ENCODE assay signal across 1 cellular context in the genomic region with DNA sequence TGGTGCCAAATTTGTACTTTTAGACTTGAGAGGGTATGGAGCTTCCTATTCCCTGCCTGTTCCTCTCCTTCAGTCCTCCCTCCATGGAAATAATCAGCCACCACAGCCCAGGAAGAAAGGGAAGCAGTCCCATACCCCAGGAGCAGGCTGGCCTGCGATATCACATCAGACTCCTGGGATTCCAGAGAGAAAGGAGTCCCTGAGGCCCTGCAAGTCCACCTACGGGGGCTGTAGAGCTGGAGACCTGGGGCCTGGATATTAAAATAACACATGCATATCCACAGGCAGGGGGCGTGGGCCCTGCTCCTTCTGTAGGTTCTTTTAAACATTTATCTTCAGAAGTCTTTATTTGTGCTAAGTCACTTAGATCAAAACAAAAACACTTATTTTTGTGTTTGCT.
TF ChIP-seq lines count a peak whose summit lies in the region.

No MANE protein-coding gene starts in this region.

TF ChIP-seq in SK-N-SH, 30 proteins besides CTCF, POLR2A, EP300 and RAD21 (continued from another document):
- TF ChIP-seq, protein P1, sequence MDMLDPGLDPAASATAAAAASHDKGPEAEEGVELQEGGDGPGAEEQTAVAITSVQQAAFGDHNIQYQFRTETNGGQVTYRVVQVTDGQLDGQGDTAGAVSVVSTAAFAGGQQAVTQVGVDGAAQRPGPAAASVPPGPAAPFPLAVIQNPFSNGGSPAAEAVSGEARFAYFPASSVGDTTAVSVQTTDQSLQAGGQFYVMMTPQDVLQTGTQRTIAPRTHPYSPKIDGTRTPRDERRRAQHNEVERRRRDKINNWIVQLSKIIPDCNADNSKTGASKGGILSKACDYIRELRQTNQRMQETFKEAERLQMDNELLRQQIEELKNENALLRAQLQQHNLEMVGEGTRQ (IDR thresholded peaks at IDR 0.05; ENCODE audit: borderline replicate concordance, low read depth, low read length): no peak
- no peak for TF ChIP-seq NRF1 (IDR thresholded peaks at IDR 0.05; ENCODE audit: low read depth, low read length)
- no peak for TF ChIP-seq GATA2 (CRISPR knock-in tag; IDR thresholded peaks at IDR 0.05)
- TF ChIP-seq RXRA (IDR thresholded peaks at IDR 0.05; ENCODE audit: borderline replicate concordance, low read depth): no peak
- TF ChIP-seq, protein P2, sequence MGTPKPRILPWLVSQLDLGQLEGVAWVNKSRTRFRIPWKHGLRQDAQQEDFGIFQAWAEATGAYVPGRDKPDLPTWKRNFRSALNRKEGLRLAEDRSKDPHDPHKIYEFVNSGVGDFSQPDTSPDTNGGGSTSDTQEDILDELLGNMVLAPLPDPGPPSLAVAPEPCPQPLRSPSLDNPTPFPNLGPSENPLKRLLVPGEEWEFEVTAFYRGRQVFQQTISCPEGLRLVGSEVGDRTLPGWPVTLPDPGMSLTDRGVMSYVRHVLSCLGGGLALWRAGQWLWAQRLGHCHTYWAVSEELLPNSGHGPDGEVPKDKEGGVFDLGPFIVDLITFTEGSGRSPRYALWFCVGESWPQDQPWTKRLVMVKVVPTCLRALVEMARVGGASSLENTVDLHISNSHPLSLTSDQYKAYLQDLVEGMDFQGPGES (IDR thresholded peaks at IDR 0.05; ENCODE audit: low read depth, low read length): no peak
- no peak for TF ChIP-seq FOXM1 (IDR thresholded peaks at IDR 0.05; ENCODE audit: low read depth)
- no peak for TF ChIP-seq FOSL2 (IDR thresholded peaks at IDR 0.05; ENCODE audit: borderline replicate concordance, low read depth)
- no peak for TF ChIP-seq MXI1 (IDR thresholded peaks at IDR 0.05; ENCODE audit: low read depth, low read length)
- TF ChIP-seq JUND (IDR thresholded peaks at IDR 0.05): no peak
- no peak for TF ChIP-seq FOXJ3 (CRISPR knock-in tag; IDR thresholded peaks at IDR 0.05)
- TF ChIP-seq NFIC (IDR thresholded peaks at IDR 0.05; ENCODE audit: borderline replicate concordance): no peak
- no peak for TF ChIP-seq EZH2phosphoT487 (IDR thresholded peaks at IDR 0.05; ENCODE audit: borderline replicate concordance, low read depth)
- TF ChIP-seq SMC3 (IDR thresholded peaks at IDR 0.05; ENCODE audit: low read depth, low read length): no peak
- TF ChIP-seq, protein P3, sequence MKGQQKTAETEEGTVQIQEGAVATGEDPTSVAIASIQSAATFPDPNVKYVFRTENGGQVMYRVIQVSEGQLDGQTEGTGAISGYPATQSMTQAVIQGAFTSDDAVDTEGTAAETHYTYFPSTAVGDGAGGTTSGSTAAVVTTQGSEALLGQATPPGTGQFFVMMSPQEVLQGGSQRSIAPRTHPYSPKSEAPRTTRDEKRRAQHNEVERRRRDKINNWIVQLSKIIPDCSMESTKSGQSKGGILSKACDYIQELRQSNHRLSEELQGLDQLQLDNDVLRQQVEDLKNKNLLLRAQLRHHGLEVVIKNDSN (IDR thresholded peaks at IDR 0.05; ENCODE audit: borderline replicate concordance, low read depth): no peak
- TF ChIP-seq, protein P4, sequence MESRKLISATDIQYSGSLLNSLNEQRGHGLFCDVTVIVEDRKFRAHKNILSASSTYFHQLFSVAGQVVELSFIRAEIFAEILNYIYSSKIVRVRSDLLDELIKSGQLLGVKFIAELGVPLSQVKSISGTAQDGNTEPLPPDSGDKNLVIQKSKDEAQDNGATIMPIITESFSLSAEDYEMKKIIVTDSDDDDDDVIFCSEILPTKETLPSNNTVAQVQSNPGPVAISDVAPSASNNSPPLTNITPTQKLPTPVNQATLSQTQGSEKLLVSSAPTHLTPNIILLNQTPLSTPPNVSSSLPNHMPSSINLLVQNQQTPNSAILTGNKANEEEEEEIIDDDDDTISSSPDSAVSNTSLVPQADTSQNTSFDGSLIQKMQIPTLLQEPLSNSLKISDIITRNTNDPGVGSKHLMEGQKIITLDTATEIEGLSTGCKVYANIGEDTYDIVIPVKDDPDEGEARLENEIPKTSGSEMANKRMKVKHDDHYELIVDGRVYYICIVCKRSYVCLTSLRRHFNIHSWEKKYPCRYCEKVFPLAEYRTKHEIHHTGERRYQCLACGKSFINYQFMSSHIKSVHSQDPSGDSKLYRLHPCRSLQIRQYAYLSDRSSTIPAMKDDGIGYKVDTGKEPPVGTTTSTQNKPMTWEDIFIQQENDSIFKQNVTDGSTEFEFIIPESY (IDR thresholded peaks at IDR 0.05; ENCODE audit: borderline replicate concordance, low read depth): no peak
- no peak for TF ChIP-seq TCF12 (IDR thresholded peaks at IDR 0.05)
